Comparison of ENCODE assay signal across 8 cellular contexts in the genomic region with DNA sequence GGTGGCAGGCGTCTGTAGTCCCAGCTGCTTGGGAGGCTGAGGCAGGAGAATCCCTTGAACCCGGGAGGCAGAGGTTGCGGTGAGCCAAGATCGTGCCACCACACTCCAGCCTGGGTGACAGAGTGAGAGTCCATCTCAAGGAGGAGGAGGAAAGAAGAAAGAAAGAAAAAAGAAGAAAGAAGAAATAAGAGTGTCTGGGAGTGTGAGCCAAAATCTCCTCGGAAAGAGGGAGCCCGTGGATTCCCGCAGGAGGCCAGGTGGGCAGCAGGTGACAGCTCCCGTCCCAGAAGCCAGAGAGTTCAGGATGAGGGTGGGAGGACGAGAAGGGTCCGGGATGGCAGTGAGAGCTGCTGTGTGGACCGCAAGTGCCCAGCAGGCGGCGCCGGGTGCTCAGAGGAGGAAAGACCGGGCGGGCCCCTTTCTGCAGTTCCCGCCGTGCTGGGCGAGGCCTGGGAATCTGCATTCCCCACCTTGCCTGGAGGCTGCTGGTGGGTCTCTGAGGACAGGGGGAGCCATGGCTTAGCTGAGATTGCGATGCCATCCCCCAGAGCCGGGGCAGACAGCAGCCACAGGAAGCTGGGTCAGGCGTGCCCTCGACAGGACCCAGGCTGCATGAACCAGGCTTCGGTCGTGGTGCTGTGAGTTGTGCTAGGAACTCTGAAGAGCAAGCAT. TPM values are rescaled to one million over a fixed set of nuclear protein-coding genes. Genes with fewer than 3 reads are reported as not detected.
DNase-seq lines count a peak whose midpoint lies in the region; ATAC-seq and TF ChIP-seq lines count a peak whose summit lies in the region.

No MANE protein-coding gene starts in this region.

- no peaks in the 10 kb centered on the region for H3K36me3 Mint-ChIP-seq in activated T-helper 17 cell treated with anti-CD3 and anti-CD28 coated beads, Interleukin-2, amount 50 U/mL, for 72 hours (ENCODE audit: low read depth)

- TF ChIP-seq EP300 in ovary (IDR thresholded peaks at IDR 0.05) (no peak), upper lobe of left lung (IDR thresholded peaks at IDR 0.05) (no peak)

- peak overlapping the region; percentile 21 for H3K4me3 Mint-ChIP-seq in activated T-helper 17 cell treated with anti-CD3 and anti-CD28 coated beads, Interleukin-2, amount 50 U/mL, for 72 hours

- WGBS in ovary, 3 donors: 16 to 19% (median 17%) methylated on average over 23 to 25 of the region's 25 CpGs
- 23 to 38% methylated on average over 13 to 24 of the region's 25 CpGs for WGBS in upper lobe of left lung, 2 donors

- no peaks in the 10 kb centered on the region for H3K9me3 Mint-ChIP-seq in activated T-helper 17 cell treated with anti-CD3 and anti-CD28 coated beads, Interleukin-2, amount 50 U/mL, for 72 hours

- no peaks in the 10 kb centered on the region for H3K9me3 ChIP-seq in ovary
- H3K9me3 ChIP-seq in upper lobe of left lung: no peaks in the 10 kb centered on the region

- peak; percentile 61 to 74 (median 65) for TF ChIP-seq CTCF in ovary (IDR thresholded peaks at IDR 0.05)
- peak; percentile 78 to 87 (median 86) for TF ChIP-seq CTCF in upper lobe of left lung (IDR thresholded peaks at IDR 0.05)

- no peak for TF ChIP-seq POLR2A in ovary (IDR thresholded peaks at IDR 0.05)
- TF ChIP-seq POLR2A in upper lobe of left lung (IDR thresholded peaks at IDR 0.05): no peak

- no peaks in the 10 kb centered on the region for H3K4me1 ChIP-seq in ovary (ENCODE audit: insufficient read depth)
- peaks cover 4 to 11% (median 6%) of the 10 kb centered on the region in 4 donors for H3K4me1 ChIP-seq in upper lobe of left lung

- peak; percentile 93 for ATAC-seq in activated T-helper 17 cell treated with anti-CD3 and anti-CD28 coated beads, Interleukin-2, amount 50 U/mL, for 72 hours (replicated peaks)
- peak; percentile 71 to 87 for ATAC-seq in upper lobe of left lung (ENCODE audit: low FRiP score in 2 of 2)

- H3K27ac Mint-ChIP-seq in activated T-helper 17 cell treated with anti-CD3 and anti-CD28 coated beads, Interleukin-2, amount 50 U/mL, for 72 hours: peak overlapping the region; percentile 45

- H3K27me3 Mint-ChIP-seq in activated T-helper 17 cell treated with anti-CD3 and anti-CD28 coated beads, Interleukin-2, amount 50 U/mL, for 72 hours: peaks cover 15% of the 10 kb centered on the region

- H3K36me3 ChIP-seq in ovary (no peaks in the 10 kb centered on the region), upper lobe of left lung (no peaks in the 10 kb centered on the region)

- H3K27me3 ChIP-seq in ovary: no peaks in the 10 kb centered on the region
- H3K27me3 ChIP-seq in upper lobe of left lung: no peaks in the 10 kb centered on the region

- no peaks in the 10 kb centered on the region for H3K4me1 Mint-ChIP-seq in activated T-helper 17 cell treated with anti-CD3 and anti-CD28 coated beads, Interleukin-2, amount 50 U/mL, for 72 hours

- no peak overlapping the region for H3K4me3 ChIP-seq in Jurkat, Clone E6-1 (ENCODE audit: low read length)
- no peak overlapping the region for H3K4me3 ChIP-seq in ovary
- H3K4me3 ChIP-seq in upper lobe of left lung: no peak overlapping the region

- DNase-seq in DMS79 treated with DMSO at 0.1 percent for 48 hours (lab: John Stamatoyannopoulos, UW) (peak; percentile 55), DMS79 (lab: John Stamatoyannopoulos, UW) (no peak), RPMI8226 (peak; percentile 77), fibroblast of the conjunctiva (ENCODE audit: low read depth) (peak; percentile 21), ovary (peak; percentile 47 to 82 (median 75)), upper lobe of left lung (peak; percentile 63 to 94)
- peak; percentile 48 for DNase-seq in Jurkat, Clone E6-1 (ENCODE audit: low read depth, low spot score)

- H3K27ac ChIP-seq in ovary (no peak overlapping the region), upper lobe of left lung (no peak overlapping the region)

- intact Hi-C loops in ovary (cut with DNase I): no loop called here

RNA-seq across cellular contexts. Expression of gene AMZ1, which starts 17.1 kb away (rescaled TPM):
- polyA plus RNA-seq in Jurkat, Clone E6-1 (2012; ENCODE audit: insufficient read depth, insufficient read length): 0.37 TPM
- total RNA-seq in activated T-helper 17 cell treated with anti-CD3 and anti-CD28 coated beads, Interleukin-2, amount 50 U/mL, for 72 hours: under 1 TPM in 1 of 2 donors, not detected in 1; 0.69 TPM
- total RNA-seq in ovary (1 to 10 TPM in 2 of 7 donors, under 1 TPM in 4, not detected in 1; 0.24 to 2.6 (median 0.93) TPM), upper lobe of left lung (10 to 100 TPM in 1 of 6 donors, 1 to 10 TPM in 3, under 1 TPM in 2; 0.30 to 16.6 (median 5.3) TPM)
- under 1 TPM; 0.15 to 0.45 TPM for polyA plus RNA-seq in ovary

RNA-seq across cellular contexts. Expression of gene TTYH3, which starts 39.1 kb away (rescaled TPM):
- 41.3 TPM for polyA plus RNA-seq in Jurkat, Clone E6-1 (2012; ENCODE audit: insufficient read depth, insufficient read length)
- 10 to 100 TPM; 14.3 to 17.9 TPM for total RNA-seq in activated T-helper 17 cell treated with anti-CD3 and anti-CD28 coated beads, Interleukin-2, amount 50 U/mL, for 72 hours
- total RNA-seq in ovary (10 to 100 TPM in 6 of 7 donors, 1 to 10 TPM in 1; 7.7 to 34.4 (median 22.7) TPM), upper lobe of left lung (10 to 100 TPM; 16.5 to 69.6 (median 58.1) TPM)
- polyA plus RNA-seq in ovary: 10 to 100 TPM in 1 of 2 donors, 1 to 10 TPM in 1; 5.6 to 21.0 TPM
